8 cellular contexts compared by ENCODE assay signal in the genomic region with DNA sequence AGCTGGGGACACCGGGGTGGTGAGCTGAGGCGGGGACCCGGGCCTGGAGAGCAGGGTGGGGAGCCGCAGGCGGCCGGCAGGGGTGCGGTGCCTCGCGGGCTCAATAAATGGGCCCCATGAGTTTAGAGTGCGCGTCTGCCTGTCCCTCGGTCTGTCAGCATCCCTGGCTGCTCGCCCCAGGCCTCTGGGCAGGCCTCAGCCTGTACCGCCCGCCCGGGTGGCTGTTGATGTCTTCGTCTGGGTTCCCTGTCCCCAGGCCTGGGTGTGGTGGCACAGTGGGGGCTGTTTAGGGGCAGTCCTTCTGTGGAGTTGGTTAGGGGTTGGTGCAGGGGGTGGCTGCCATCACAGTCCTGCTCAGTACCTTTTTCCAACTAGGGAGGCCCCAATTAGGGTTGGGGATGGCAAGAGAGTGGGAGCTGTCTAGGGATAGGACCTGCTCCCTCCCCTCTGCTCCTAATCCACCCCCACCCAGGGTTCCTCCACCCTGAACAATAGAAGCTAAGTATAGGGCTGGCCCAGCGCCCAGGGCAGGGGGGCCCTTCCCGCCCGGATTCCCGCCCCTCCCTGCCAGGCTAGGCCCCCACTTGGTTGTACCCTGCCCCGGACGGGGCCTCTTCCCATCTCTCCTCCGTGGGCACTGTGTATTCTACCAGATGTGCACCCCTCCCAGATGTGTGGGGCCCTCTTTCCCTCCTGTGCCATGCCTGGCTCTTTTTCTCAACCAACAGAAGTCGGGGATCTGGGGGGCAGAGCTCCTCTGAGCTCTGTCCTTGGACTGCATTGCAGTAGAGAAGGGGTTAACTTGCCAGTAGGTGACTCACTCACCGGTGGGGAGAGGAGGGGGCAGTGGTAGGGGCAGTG. TPM values are rescaled to one million over a fixed set of nuclear protein-coding genes. Genes with fewer than 3 reads are reported as not detected.
A peak's percentile ranks its signal among the peaks of the same experiment; 100 is the strongest.
DNase-seq lines count a peak whose midpoint lies in the region; ATAC-seq, FAIRE-seq and TF ChIP-seq lines count a peak whose summit lies in the region.

No MANE protein-coding gene starts in this region.

- H3K9ac ChIP-seq in OCI-LY1 (ENCODE audit: low read length): peak overlapping the region; percentile 88

- H3K27me3 ChIP-seq in OCI-LY1 (ENCODE audit: insufficient read depth, low read length): no peaks in the 10 kb centered on the region

- 23% methylated on average over 22 of the region's 26 CpGs for WGBS in A549 (ENCODE audit: missing lambda C conversion rate)

- ATAC-seq in A549 (peak; percentile 1 to 11; a peak in 3 of 6 replicates), HG02884 (IDR thresholded peaks at IDR 0.05; ENCODE audit: unreplicated experiment) (no peak)

- TF ChIP-seq POLR2A in A549 (IDR thresholded peaks at IDR 0.05; ENCODE audit: low read length): no peak

- POLR2A ChIA-PET in A549 (lab: Yijun Ruan, JAX): interaction anchor here (0.6 to 5.6 kb wide), 3 partner anchors 25 to 38 kb away, joined by 3 to 56 read pairs (median 3); a partner anchor contains a TSS

- TF ChIP-seq CTCF in A549 (IDR thresholded peaks at IDR 0.05) (no peak), GM12875 (IDR thresholded peaks at IDR 0.05; ENCODE audit: borderline replicate concordance, insufficient read depth, low read depth, low read length) (peak; percentile 34), OCI-LY1 (IDR thresholded peaks at IDR 0.05; ENCODE audit: low read length) (no peak)

- H3F3A ChIP-seq in OCI-LY1 (ENCODE audit: insufficient read depth, low read length): peaks cover 12% of the 10 kb centered on the region; the same call in 1 of the 2 replicates

- no peaks in the 10 kb centered on the region for H4K20me1 ChIP-seq in OCI-LY1 (ENCODE audit: insufficient read depth, low read length)

- H3K9me3 ChIP-seq in A549 (no peaks in the 10 kb centered on the region), OCI-LY1 (ENCODE audit: low read length) (no peaks in the 10 kb centered on the region)

- H3K9me2 ChIP-seq in OCI-LY1 (ENCODE audit: low read depth, low read length): no peaks in the 10 kb centered on the region

- H3K36me3 ChIP-seq in OCI-LY1 (ENCODE audit: insufficient read depth, low read length): no peaks in the 10 kb centered on the region

- no peak overlapping the region for H2AFZ ChIP-seq in OCI-LY1 (ENCODE audit: low read length)

- peak in 1 of 2 experiments; percentile 66 for DNase-seq in A549 (ENCODE audit: low read depth in 1 of 2, low spot score in 1 of 2)
- peak; percentile 17 for DNase-seq in central memory CD4-positive, alpha-beta T cell
- DNase-seq in kidney glomerular epithelial cell (lab: John Stamatoyannopoulos, UW): peak; percentile 26
- DNase-seq in stimulated activated naive CD4-positive, alpha-beta T cell treated with Interleukin-2 at 50 U/mL for 16 hours (lab: John Stamatoyannopoulos, UW): peak; percentile 44
- DNase-seq in SKM-1 (lab: John Stamatoyannopoulos, UW; ENCODE audit: unreplicated experiment): no peak

- no peak for TF ChIP-seq RAD21 in A549 (conservative IDR thresholded peaks at IDR 0.05 in 1 of 2, IDR thresholded peaks at IDR 0.05 in 1 of 2)

- no peak for TF ChIP-seq EP300 in A549 (IDR thresholded peaks at IDR 0.05)

- FAIRE-seq in A549 (lab: Jason Lieb, UNC): no peak

- H3K4me2 ChIP-seq in A549 (peak overlapping the region; percentile 100), OCI-LY1 (ENCODE audit: low read length) (peak overlapping the region; percentile 71)

- CTCF ChIA-PET in A549 (lab: Yijun Ruan, JAX): interaction anchor here (2.6 to 14.6 kb wide), 6 partner anchors 10 to 44 kb away, joined by 10 to 373 read pairs (median 42); a partner anchor contains a TSS

- H3K79me2 ChIP-seq in OCI-LY1 (ENCODE audit: insufficient read depth, low read length): no peaks in the 10 kb centered on the region

- H3K4me1 ChIP-seq in A549 (peaks cover 67% of the 10 kb centered on the region), OCI-LY1 (ENCODE audit: insufficient read depth, low read length, severe bottlenecking) (peaks cover 55% of the 10 kb centered on the region)

- H3K4me3 ChIP-seq in A549 (peak overlapping the region; percentile 77), GM12875 (ENCODE audit: low read depth, low read length) (peak overlapping the region; percentile 31), OCI-LY1 (ENCODE audit: low read depth, low read length, poor library complexity, severe bottlenecking) (peak overlapping the region; percentile 73)

- H3K27ac ChIP-seq in A549 (peak overlapping the region; percentile 94 to 98), OCI-LY1 (ENCODE audit: low read depth, low read length, poor library complexity, severe bottlenecking) (peak overlapping the region; percentile 92)

TF ChIP-seq in A549, 52 proteins besides CTCF, POLR2A, EP300 and RAD21:
- TF ChIP-seq FOSL2 (IDR thresholded peaks at IDR 0.05) (0 out of 2 replicates have a peak, but pooled peaks have one; percentile 28), FOSL2 (CRISPR knock-in tag; IDR thresholded peaks at IDR 0.05) (peak; percentile 82), EHMT2 (IDR thresholded peaks at IDR 0.05; ENCODE audit: low read depth) (no peak), FOXS1 (CRISPR knock-in tag; IDR thresholded peaks at IDR 0.05) (no peak), HDAC2 (IDR thresholded peaks at IDR 0.05) (no peak), JUNB (IDR thresholded peaks at IDR 0.05) (peak; percentile 36; the same call in 1 of the 2 replicates)

RNA-seq across cellular contexts. Expression of a gene that starts 12.4 kb away (rescaled TPM):
- polyA plus RNA-seq in A549 (2011; rRNA removed) (7.2 and 7.7 TPM in 2 replicates), A549 (2017; fragmentation: RNase III; extraction: RNeasy Plus Mini Kit Qiagen cat#74134 plus additional on column Dnase treatment) (46.8 to 56.4 TPM (median 53.1 TPM) in 3 replicates)
- 26.8 and 35.8 TPM in 2 replicates for polyA plus RNA-seq in A549 (2012; cell fraction: cytosol; rRNA removed)
- polyA plus RNA-seq in A549 (2012; cell fraction: nucleus; rRNA removed): 69.9 and 100.0 TPM in 2 replicates
- polyA minus RNA-seq in A549 (2011; rRNA and poly(A)+ RNA removed): 7.0 and 11.0 TPM in 2 replicates

RNA-seq across cellular contexts. Expression of a gene that starts 20.5 kb away (rescaled TPM):
- polyA plus RNA-seq in A549 (2011; rRNA removed): 1.1 and 1.3 TPM in 2 replicates
- 2.7 and 3.7 TPM in 2 replicates for polyA plus RNA-seq in A549 (2012; cell fraction: cytosol; rRNA removed)
- polyA plus RNA-seq in A549 (2012; cell fraction: nucleus; rRNA removed): 3.5 and 5.2 TPM in 2 replicates
- 3.4 to 4.5 TPM (median 4.2 TPM) in 3 replicates for polyA plus RNA-seq in A549 (2017; fragmentation: RNase III; extraction: RNeasy Plus Mini Kit Qiagen cat#74134 plus additional on column Dnase treatment)
- polyA minus RNA-seq in A549 (2011; rRNA and poly(A)+ RNA removed): 0.50 and 1.2 TPM in 2 replicates

RNA-seq across cellular contexts. Expression of a gene that starts 21.0 kb away (rescaled TPM):
- polyA plus RNA-seq in A549 (2011; rRNA removed) (79.7 and 101 TPM in 2 replicates), A549 (2017; fragmentation: RNase III; extraction: RNeasy Plus Mini Kit Qiagen cat#74134 plus additional on column Dnase treatment) (135 to 151 TPM (median 144 TPM) in 3 replicates)
- 268 and 299 TPM in 2 replicates for polyA plus RNA-seq in A549 (2012; cell fraction: cytosol; rRNA removed)
- polyA plus RNA-seq in A549 (2012; cell fraction: nucleus; rRNA removed): 241 and 275 TPM in 2 replicates
- 179 and 227 TPM in 2 replicates for polyA minus RNA-seq in A549 (2011; rRNA and poly(A)+ RNA removed)

RNA-seq across cellular contexts. Expression of a gene that starts 26.5 kb away (rescaled TPM):
- polyA plus RNA-seq in A549 (2011; rRNA removed) (71.9 and 103 TPM in 2 replicates), A549 (2017; fragmentation: RNase III; extraction: RNeasy Plus Mini Kit Qiagen cat#74134 plus additional on column Dnase treatment) (107 to 123 TPM (median 120 TPM) in 3 replicates)
- 115 and 150 TPM in 2 replicates for polyA plus RNA-seq in A549 (2012; cell fraction: cytosol; rRNA removed)
- 307 and 352 TPM in 2 replicates for polyA plus RNA-seq in A549 (2012; cell fraction: nucleus; rRNA removed)
- 113 and 120 TPM in 2 replicates for polyA minus RNA-seq in A549 (2011; rRNA and poly(A)+ RNA removed)

RNA-seq across cellular contexts. Expression of a gene that starts 31.7 kb away (rescaled TPM):
- polyA plus RNA-seq in A549 (2011; rRNA removed): 0.71 and 1.8 TPM in 2 replicates
- 2.9 and 3.8 TPM in 2 replicates for polyA plus RNA-seq in A549 (2012; cell fraction: cytosol; rRNA removed)
- polyA plus RNA-seq in A549 (2012; cell fraction: nucleus; rRNA removed): 13.7 and 18.2 TPM in 2 replicates
- 3.6 to 5.1 TPM (median 4.3 TPM) in 3 replicates for polyA plus RNA-seq in A549 (2017; fragmentation: RNase III; extraction: RNeasy Plus Mini Kit Qiagen cat#74134 plus additional on column Dnase treatment)
- 6.3 and 6.9 TPM in 2 replicates for polyA minus RNA-seq in A549 (2011; rRNA and poly(A)+ RNA removed)
